11 cellular contexts compared by ENCODE assay signal in genomic region chr1:43271186-43272118, GRCh38. TPM values are rescaled to one million over a fixed set of nuclear protein-coding genes. Genes with fewer than 3 reads are reported as not detected.
A peak's percentile ranks its signal among the peaks of the same experiment; 100 is the strongest.
DNase-seq lines count a peak whose midpoint lies in the region; ATAC-seq, FAIRE-seq and TF ChIP-seq lines count a peak whose summit lies in the region.
"Had no signal": no experiment of that assay in that cellular context is flagged by ENCODE, and none has a peak within 500 bp of the region (broad histone marks: within the 10 kb centered on the region; RNA-seq: fewer than 3 reads in every experiment).

No MANE protein-coding gene starts in this region.

- H2BK15ac ChIP-seq in IMR-90 (ENCODE audit: low read depth, low read length) (no peak overlapping the region), H1 (ENCODE audit: low read length) (no peak overlapping the region)

- no peak overlapping the region for H3K4me3 ChIP-seq in IMR-90 (ENCODE audit: insufficient read depth, low read depth, low read length)
- H3K4me3 ChIP-seq in H1 (ENCODE audit: extremely low read depth in 1 of 4, insufficient read depth in 2 of 4, low read depth in 3 of 4, low read length in 4 of 4) = peak overlapping the region; percentile 54 to 67 (median 60)
- no peak overlapping the region for H3K4me3 ChIP-seq in foreskin fibroblast (ENCODE audit: low read depth in 1 of 2, low read length in 2 of 2)

- no peaks in the 10 kb centered on the region for H3K9me3 ChIP-seq in IMR-90 (ENCODE audit: control insufficient read depth, insufficient read depth, low read length)
- no peaks in the 10 kb centered on the region for H3K9me3 ChIP-seq in H1 (ENCODE audit: insufficient read depth in 2 of 2, low read depth in 1 of 2, low read length in 1 of 2)

- peaks cover 5% of the 10 kb centered on the region; the same call in 1 of the 2 replicates for H3K23me2 ChIP-seq in H1 (ENCODE audit: low read depth, low read length)

- H3K27ac ChIP-seq in IMR-90 (ENCODE audit: insufficient read depth, low read length) = no peak overlapping the region
- no peak overlapping the region for H3K27ac ChIP-seq in H1 (ENCODE audit: low read depth, low read length)

- FAIRE-seq in H1 (lab: Jason Lieb, UNC) = no peak
- FAIRE-seq: RCC 7860 had no signal

- H3K79me2 ChIP-seq in H1 (ENCODE audit: control insufficient read depth in 1 of 2, insufficient read depth in 2 of 2, low read length in 2 of 2) = 0 out of 4 replicates have a peak, but pooled peaks cover 0 to 3% of the 10 kb centered on the region in 2 experiments

- H3K18ac ChIP-seq in IMR-90 (ENCODE audit: low read depth, low read length) (no peak overlapping the region), H1 (ENCODE audit: extremely low read depth, low read length) (peak overlapping the region; percentile 33; the same call in 1 of the 2 replicates)

- no peak for TF ChIP-seq EP300 in H1 (IDR thresholded peaks at IDR 0.05; ENCODE audit: borderline replicate concordance in 1 of 2, low read depth in 2 of 2, low read length in 2 of 2)

- H3K23ac ChIP-seq in IMR-90 (ENCODE audit: low read depth, low read length) = no peak overlapping the region; the same call in 1 of the 2 replicates
- H3K23ac ChIP-seq in H1 (ENCODE audit: insufficient read length) = no peak overlapping the region

- H3K14ac ChIP-seq in IMR-90 (replicated peaks; ENCODE audit: low read depth, low read length) (no peak overlapping the region), H1 (ENCODE audit: insufficient read length) (no peak overlapping the region)

- peaks cover 5% of the 10 kb centered on the region; the same call in 1 of the 2 replicates for H3K27me3 ChIP-seq in IMR-90 (ENCODE audit: control insufficient read depth, insufficient read depth, low read length)
- H3K27me3 ChIP-seq in H1 (replicated peaks in 1 of 4; ENCODE audit: control insufficient read depth in 3 of 4, extremely low read depth in 1 of 4, insufficient read depth in 3 of 4, low read length in 3 of 4) = no peaks in the 10 kb centered on the region

- H2AFZ ChIP-seq in IMR-90 (replicated peaks; ENCODE audit: low read length, poor library complexity) (peak overlapping the region; percentile 64), H1 (ENCODE audit: low read length) (no peak overlapping the region)

- H3K27me3 Mint-ChIP-seq in natural killer cell (ENCODE audit: low read depth in 2 of 2) = peaks cover 0 to 7% of the 10 kb centered on the region in 2 donors

- H3K4me1 ChIP-seq in IMR-90 (ENCODE audit: control insufficient read depth, insufficient read depth, low read length) (peaks cover 6% of the 10 kb centered on the region; the same call in 1 of the 2 replicates), H1 (replicated peaks in 1 of 4; ENCODE audit: control insufficient read depth in 3 of 4, insufficient read depth in 4 of 4, low read length in 3 of 4) (peaks cover 0 to 12% (median 5%) of the 10 kb centered on the region in 4 experiments; a peak in 5 of 7 replicates)

- peak overlapping the region; percentile 3 for H2AK9ac ChIP-seq in IMR-90 (replicated peaks; ENCODE audit: low read depth, low read length, poor library complexity)

- POLR2A ChIA-PET in IMR-90 (lab: Charles Lee; ENCODE audit: unreplicated experiment) (no interaction called here), H1 (lab: Charles Lee; ENCODE audit: partially characterized antibody) (interaction anchor here (0.7 to 3.2 kb wide), 10 partner anchors 9 to 182 kb away, joined by 3 to 31 read pairs (median 4); partner anchors contain the start of genes C1orf210, CDC20 and HYI)

- TF ChIP-seq POLR2A in IMR-90 (IDR thresholded peaks at IDR 0.05; ENCODE audit: low read depth, low read length) (no peak), H1 (IDR thresholded peaks at IDR 0.05; ENCODE audit: control extremely low read depth in 1 of 2, low read depth in 2 of 2, low read length in 2 of 2) (no peak)

- no peak overlapping the region for H2BK120ac ChIP-seq in IMR-90 (ENCODE audit: low read depth, low read length)
- H2BK120ac ChIP-seq in H1 (replicated peaks; ENCODE audit: low read depth, low read length) = no peak overlapping the region

- H3K9me3 Mint-ChIP-seq in natural killer cell = no peaks in the 10 kb centered on the region

- peaks cover 26 to 38% of the 10 kb centered on the region in 2 donors for H3K4me1 Mint-ChIP-seq in natural killer cell

- DNase-seq in AG08396 (ENCODE audit: low spot score) (peak; percentile 8), IMR-90 (peak; percentile 4), H1 (ENCODE audit: low read depth in 1 of 2, low spot score in 2 of 2) (no peak), natural killer cell (no peak), NCI-H226 (no peak), foreskin fibroblast (no peak)

- H4K5ac ChIP-seq in IMR-90 (ENCODE audit: low read depth, low read length) = no peak overlapping the region
- H4K5ac ChIP-seq in H1 (ENCODE audit: insufficient read length, low read depth, low read length) = no peak overlapping the region

- H4K91ac ChIP-seq in IMR-90 (ENCODE audit: insufficient read depth, low read depth, low read length) = no peak overlapping the region
- no peak overlapping the region for H4K91ac ChIP-seq in H1 (replicated peaks; ENCODE audit: insufficient read length, low read length)

- H2BK20ac ChIP-seq in IMR-90 (ENCODE audit: low read depth, low read length) = no peak overlapping the region
- H2BK20ac ChIP-seq in H1 (ENCODE audit: low read length) = no peak overlapping the region

- H3K4me3 Mint-ChIP-seq in natural killer cell = peak overlapping the region; percentile 78

- H3K56ac ChIP-seq in IMR-90 (ENCODE audit: extremely low read depth, insufficient read depth, low read length) (no peak overlapping the region), H1 (replicated peaks; ENCODE audit: insufficient read length, low read depth, low read length) (no peak overlapping the region)

- TF ChIP-seq CTCF in IMR-90 (conservative IDR thresholded peaks at IDR 0.05; ENCODE audit: low read depth, low read length) (no peak), H1 (IDR thresholded peaks at IDR 0.05; ENCODE audit: control extremely low read depth in 1 of 3, insufficient read depth in 1 of 3, low read depth in 1 of 3, low read length in 3 of 3) (no peak), natural killer cell (IDR thresholded peaks at IDR 0.05) (no peak), foreskin fibroblast (IDR thresholded peaks at IDR 0.05; ENCODE audit: low read depth, low read length) (no peak)

- H2BK5ac ChIP-seq in IMR-90 (ENCODE audit: low read depth, low read length, poor library complexity, severe bottlenecking) (no peak overlapping the region), H1 (ENCODE audit: low read depth, low read length) (peak overlapping the region; percentile 87; the same call in 1 of the 2 replicates)

- H4K20me1 ChIP-seq in IMR-90 (ENCODE audit: insufficient read depth, low read length) (no peaks in the 10 kb centered on the region), H1 (replicated peaks in 1 of 2; ENCODE audit: control insufficient read depth in 1 of 2, insufficient read depth in 2 of 2, low read length in 2 of 2) (no peaks in the 10 kb centered on the region)

- peak overlapping the region; percentile 70; the same call in 1 of the 2 replicates for H2BK12ac ChIP-seq in H1 (ENCODE audit: low read depth, low read length)

- ATAC-seq in IMR-90 (ENCODE audit: low read depth) (no peak), natural killer cell (no peak), GM18511 (IDR thresholded peaks at IDR 0.05; ENCODE audit: unreplicated experiment) (no peak), HG03135 (IDR thresholded peaks at IDR 0.05; ENCODE audit: unreplicated experiment) (no peak)

- peak overlapping the region in 1 of 2 donors; percentile 31 for H3K27ac Mint-ChIP-seq in natural killer cell

- H2AK5ac ChIP-seq in IMR-90 (ENCODE audit: low read depth, low read length) = no peak overlapping the region
- H2AK5ac ChIP-seq in H1 (ENCODE audit: low read depth, low read length) = 0 out of 2 replicates have a peak overlapping the region, but pooled peaks have one; percentile 44

- TF ChIP-seq RAD21 in IMR-90 (IDR thresholded peaks at IDR 0.05; ENCODE audit: low read length) (no peak), H1 (IDR thresholded peaks at IDR 0.05 in 1 of 2, conservative IDR thresholded peaks at IDR 0.05 in 1 of 2; ENCODE audit: low read depth in 2 of 2, low read length in 2 of 2) (no peak)

- no peaks in the 10 kb centered on the region for H3K36me3 Mint-ChIP-seq in natural killer cell

- no peak overlapping the region for H4K8ac ChIP-seq in IMR-90 (ENCODE audit: low read depth in 2 of 2, low read length in 2 of 2)
- no peak overlapping the region for H4K8ac ChIP-seq in H1 (ENCODE audit: extremely low read depth, insufficient read depth, low read length)

- H3K79me1 ChIP-seq in IMR-90 (ENCODE audit: low read depth in 1 of 2, low read length in 2 of 2) (no peaks in the 10 kb centered on the region), H1 (ENCODE audit: low read depth, low read length) (peaks cover 3% of the 10 kb centered on the region)

- WGBS in IMR-90 (ENCODE audit: extremely low coverage in 2 of 2, insufficient read length in 1 of 2), 2 experiments = 72% methylated on average over 5 of the region's 12 CpGs; no CpG with 5 or more reads in 1 of the 2 experiments
- WGBS in H1 (ENCODE audit: extremely low coverage in 1 of 2, insufficient coverage in 1 of 2, insufficient read length in 1 of 2, insufficient replicate concordance in 2 of 2, low coverage in 1 of 2, low lambda C conversion rate in 2 of 2, missing lambda C conversion rate in 1 of 2), 2 experiments = 64% methylated on average over 12 of the region's 12 CpGs; no CpG with 5 or more reads in 1 of the 2 experiments

- CTCF ChIA-PET in IMR-90 (lab: Yijun Ruan, JAX) (no interaction called here), H1 (lab: Charles Lee; ENCODE audit: partially characterized antibody) (interaction anchor here (1.0 to 2.0 kb wide), 3 partner anchors 10 to 14 kb away, joined by 4 to 12 read pairs (median 7); partner anchors contain the start of gene C1orf210)

- in situ Hi-C loops in IMR-90 (cut with MboI; ENCODE audit: low sequenced_read_pairs) = no loop called here

- H3K4me2 ChIP-seq in IMR-90 (ENCODE audit: low read depth, low read length) = no peak overlapping the region
- H3K4me2 ChIP-seq in H1 (ENCODE audit: insufficient read depth in 1 of 2, low read depth in 2 of 2, low read length in 2 of 2) = peak overlapping the region; percentile 80 to 94

- dilution Hi-C loops in IMR-90 (cut with HindIII; ENCODE audit: low sequenced_read_pairs, unreplicated experiment) = no loop called here

- no TSS peak for BruUV-seq in IMR-90 (replicated peaks; lab: Mats Ljungman, UMichigan)

- H3K9ac ChIP-seq in IMR-90 (ENCODE audit: low read depth, low read length) (no peak overlapping the region), H1 (replicated peaks in 1 of 4; ENCODE audit: extremely low read depth in 1 of 4, low read depth in 3 of 4, low read length in 3 of 4) (peak overlapping the region in 3 of 4 experiments; percentile 9 to 84 (median 21); a peak in 3 of 7 replicates)

- no peaks in the 10 kb centered on the region for H3K36me3 ChIP-seq in IMR-90 (ENCODE audit: control insufficient read depth, insufficient read depth, low read length)
- peaks cover 2 to 12% (median 6%) of the 10 kb centered on the region in 4 experiments; a peak in 6 of 8 replicates for H3K36me3 ChIP-seq in H1 (ENCODE audit: control insufficient read depth in 2 of 4, insufficient read depth in 4 of 4, low read length in 3 of 4)

- no peaks in the 10 kb centered on the region; the same call in 1 of the 2 replicates for H3K9me1 ChIP-seq in IMR-90 (ENCODE audit: insufficient read depth, low read length)

- intact Hi-C loops in IMR-90 (cut with micrococcal nuclease) = no loop called here
- intact Hi-C loops in natural killer cell (cut with micrococcal nuclease) = no loop called here

- no peak overlapping the region for H3K4ac ChIP-seq in IMR-90 (ENCODE audit: low read depth, low read length)
- no peak overlapping the region for H3K4ac ChIP-seq in H1 (replicated peaks; ENCODE audit: insufficient read length, low read depth, low read length)

RNA-seq across cellular contexts. Expression of gene TMEM125, which starts 1.7 kb away (rescaled TPM):
- total RNA-seq in IMR-90 (2012; rRNA removed) (under 0.01 TPM in 1 of 2 replicates, not detected in the other), natural killer cell (not detected)
- polyA plus RNA-seq in IMR-90 (2012; rRNA removed) (0.03 and 0.10 TPM in 2 replicates), H1 (2011; rRNA removed) (46.7 and 54.2 TPM in 2 replicates)
- polyA plus RNA-seq in IMR-90 (2012; cell fraction: cytosol; rRNA removed) = 0.09 and 0.14 TPM in 2 replicates
- 0.06 and 0.24 TPM in 2 replicates for polyA plus RNA-seq in IMR-90 (2012; cell fraction: nucleus; rRNA removed; ENCODE audit: low replicate concordance)
- 24.6 and 26.5 TPM in 2 replicates for total RNA-seq in H1 (2021; fragmentation: NEBNext Ultra II Directional; extraction: Animal tissue kit (Norgen Biotek cat#: 25700))
- polyA plus RNA-seq in H1 (2011; cell fraction: cytosol; rRNA removed) = 46.6 TPM
- polyA plus RNA-seq in H1 (2011; cell fraction: nucleus; rRNA removed) = 76.7 TPM
- 14.5 to 42.9 TPM (median 25.8 TPM) in 4 replicates for polyA plus RNA-seq in H1 (2012, experiment 1 of 2)
- polyA plus RNA-seq in H1 (2012, experiment 2 of 2) = 26.3 TPM
- polyA plus RNA-seq in H1 (2013, experiment 1 of 2) = 15.4 TPM
- polyA plus RNA-seq in H1 (2013, experiment 2 of 2) = 16.1 TPM
- 22.8 and 31.0 TPM in 2 replicates for polyA minus RNA-seq in H1 (2011; rRNA and poly(A)+ RNA removed)
- 25.0 TPM for polyA minus RNA-seq in H1 (2011; cell fraction: cytosol; rRNA and poly(A)+ RNA removed)
- polyA minus RNA-seq in H1 (2011; cell fraction: nucleus; rRNA and poly(A)+ RNA removed) = 20.6 TPM
- total RNA-seq: M059J, osteocyte had no signal

RNA-seq across cellular contexts. Expression of gene C1orf210, which starts 13.9 kb away (rescaled TPM):
- total RNA-seq in IMR-90 (2012; rRNA removed) (not detected in 2 replicates), natural killer cell (not detected)
- polyA plus RNA-seq in IMR-90 (2012; rRNA removed) (not detected in 2 replicates), H1 (2011; rRNA removed) (27.9 and 29.9 TPM in 2 replicates)
- 0.05 TPM in 1 of 2 replicates, not detected in the other for polyA plus RNA-seq in IMR-90 (2012; cell fraction: cytosol; rRNA removed)
- not detected in 2 replicates for polyA plus RNA-seq in IMR-90 (2012; cell fraction: nucleus; rRNA removed; ENCODE audit: low replicate concordance)
- total RNA-seq in H1 (2021; fragmentation: NEBNext Ultra II Directional; extraction: Animal tissue kit (Norgen Biotek cat#: 25700)) = 10.6 and 12.0 TPM in 2 replicates
- polyA plus RNA-seq in H1 (2011; cell fraction: cytosol; rRNA removed) = 25.0 TPM
- 10.0 TPM for polyA plus RNA-seq in H1 (2011; cell fraction: nucleus; rRNA removed)
- polyA plus RNA-seq in H1 (2012, experiment 1 of 2) = 10.1 to 12.6 TPM (median 10.7 TPM) in 4 replicates
- polyA plus RNA-seq in H1 (2012, experiment 2 of 2) = 13.0 TPM
- 13.8 TPM for polyA plus RNA-seq in H1 (2013, experiment 1 of 2)
- 16.0 TPM for polyA plus RNA-seq in H1 (2013, experiment 2 of 2)
- polyA minus RNA-seq in H1 (2011; rRNA and poly(A)+ RNA removed) = 14.1 and 15.4 TPM in 2 replicates
- polyA minus RNA-seq in H1 (2011; cell fraction: cytosol; rRNA and poly(A)+ RNA removed) = 5.4 TPM
- polyA minus RNA-seq in H1 (2011; cell fraction: nucleus; rRNA and poly(A)+ RNA removed) = 5.0 TPM
- total RNA-seq: M059J, osteocyte had no signal

RNA-seq across cellular contexts. Expression of gene TIE1, which starts 29.3 kb away (rescaled TPM):
- total RNA-seq in IMR-90 (2012; rRNA removed) (2.3 and 3.3 TPM in 2 replicates), natural killer cell (10 to 100 TPM in 1 of 3 donors, 1 to 10 TPM in 2; 4.5 to 10.7 (median 6.7) TPM)
- polyA plus RNA-seq in IMR-90 (2012; rRNA removed) (7.5 and 8.5 TPM in 2 replicates), H1 (2011; rRNA removed) (0.74 and 1.5 TPM in 2 replicates)
- polyA plus RNA-seq in IMR-90 (2012; cell fraction: cytosol; rRNA removed) = 3.5 and 5.9 TPM in 2 replicates
- polyA plus RNA-seq in IMR-90 (2012; cell fraction: nucleus; rRNA removed; ENCODE audit: low replicate concordance) = 9.5 and 18.0 TPM in 2 replicates
- 2.2 and 2.7 TPM in 2 replicates for total RNA-seq in H1 (2021; fragmentation: NEBNext Ultra II Directional; extraction: Animal tissue kit (Norgen Biotek cat#: 25700))
- 1.2 TPM for polyA plus RNA-seq in H1 (2011; cell fraction: cytosol; rRNA removed)
- 3.8 TPM for polyA plus RNA-seq in H1 (2011; cell fraction: nucleus; rRNA removed)
- 1.1 to 1.7 TPM (median 1.6 TPM) in 4 replicates for polyA plus RNA-seq in H1 (2012, experiment 1 of 2)
- 1.4 TPM for polyA plus RNA-seq in H1 (2012, experiment 2 of 2)
- 5.6 TPM for polyA plus RNA-seq in H1 (2013, experiment 1 of 2)
- polyA plus RNA-seq in H1 (2013, experiment 2 of 2) = 4.5 TPM
- polyA minus RNA-seq in H1 (2011; rRNA and poly(A)+ RNA removed) = 1.7 and 1.9 TPM in 2 replicates
- polyA minus RNA-seq in H1 (2011; cell fraction: cytosol; rRNA and poly(A)+ RNA removed) = 5.9 TPM
- polyA minus RNA-seq in H1 (2011; cell fraction: nucleus; rRNA and poly(A)+ RNA removed) = 3.0 TPM
- total RNA-seq: osteocyte had no signal

Comparison
In these comparisons a context has a peak if more than half of its experiments do, and no peak if none do; other contexts are left out.
1. DNase-seq: peak in AG08396 (single experiment) and IMR-90 (single experiment); none in H1 (0 of 2), natural killer cell (single experiment), NCI-H226 (single experiment) and foreskin fibroblast (0 of 2).
2. H3K4me3 ChIP-seq: peak in H1 (4 of 4); none in IMR-90 (single experiment) and foreskin fibroblast (0 of 2).
3. RNA of gene TMEM125, which starts 1.7 kb away (total RNA-seq): 24.6 to 26.5 TPM in H1; not detected in natural killer cell and under 0.01 TPM in IMR-90; every median in the first group is over 10 times any median in the second.
4. RNA of gene C1orf210, which starts 13.9 kb away (total RNA-seq): 10.6 to 12.0 TPM in H1; not detected in IMR-90 and not detected in natural killer cell; every median in the first group is over 10 times any median in the second.